1 cellular context compared by ENCODE assay signal in the genomic region with DNA sequence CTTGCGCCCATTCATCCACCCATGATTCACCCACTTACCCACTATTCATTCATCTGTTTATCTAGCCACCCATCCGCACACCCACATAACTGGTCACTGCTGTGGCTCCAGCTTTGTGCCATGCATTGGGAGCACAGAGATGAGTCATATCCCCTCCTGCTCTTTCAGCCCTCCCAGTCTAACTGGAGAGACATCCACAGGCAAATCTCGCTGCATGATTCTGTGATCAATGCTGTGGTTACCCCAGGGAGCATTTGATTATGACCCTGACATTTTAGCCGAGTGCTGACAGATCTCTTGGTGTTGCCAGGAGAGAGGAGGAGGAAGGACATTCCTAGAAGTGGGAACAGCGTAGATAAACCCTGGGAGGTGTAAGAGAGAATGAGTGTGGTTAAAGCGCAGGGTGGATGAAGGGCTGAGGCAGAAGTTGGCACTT.
TF ChIP-seq lines count a peak whose summit lies in the region.

No MANE protein-coding gene starts in this region.

TF ChIP-seq in SK-N-SH, 30 proteins besides CTCF, POLR2A, EP300 and RAD21 (continued from another document):
- TF ChIP-seq, protein P1, sequence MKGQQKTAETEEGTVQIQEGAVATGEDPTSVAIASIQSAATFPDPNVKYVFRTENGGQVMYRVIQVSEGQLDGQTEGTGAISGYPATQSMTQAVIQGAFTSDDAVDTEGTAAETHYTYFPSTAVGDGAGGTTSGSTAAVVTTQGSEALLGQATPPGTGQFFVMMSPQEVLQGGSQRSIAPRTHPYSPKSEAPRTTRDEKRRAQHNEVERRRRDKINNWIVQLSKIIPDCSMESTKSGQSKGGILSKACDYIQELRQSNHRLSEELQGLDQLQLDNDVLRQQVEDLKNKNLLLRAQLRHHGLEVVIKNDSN (IDR thresholded peaks at IDR 0.05; ENCODE audit: borderline replicate concordance, low read depth): no peak
- TF ChIP-seq GABPA (IDR thresholded peaks at IDR 0.05; ENCODE audit: low read depth) (no peak), EZH2phosphoT487 (IDR thresholded peaks at IDR 0.05; ENCODE audit: borderline replicate concordance, low read depth) (no peak), RXRA (IDR thresholded peaks at IDR 0.05; ENCODE audit: borderline replicate concordance, low read depth) (0 out of 2 replicates have a peak, but pooled peaks have one; percentile 11), POLR2AphosphoS5 (IDR thresholded peaks at IDR 0.05; ENCODE audit: low read depth, low read length) (no peak), NFIC (IDR thresholded peaks at IDR 0.05; ENCODE audit: borderline replicate concordance) (peak; percentile 20; the same call in 1 of the 2 replicates), SIN3A (IDR thresholded peaks at IDR 0.05; ENCODE audit: borderline replicate concordance, low read depth, low read length) (no peak), TEAD4 (IDR thresholded peaks at IDR 0.05; ENCODE audit: borderline replicate concordance, insufficient read depth) (no peak), TCF12 (IDR thresholded peaks at IDR 0.05) (peak; percentile 55; the same call in 1 of the 2 replicates), FOXJ3 (CRISPR knock-in tag; IDR thresholded peaks at IDR 0.05) (no peak), JUND (IDR thresholded peaks at IDR 0.05) (peak; percentile 71)
- TF ChIP-seq, protein P2, sequence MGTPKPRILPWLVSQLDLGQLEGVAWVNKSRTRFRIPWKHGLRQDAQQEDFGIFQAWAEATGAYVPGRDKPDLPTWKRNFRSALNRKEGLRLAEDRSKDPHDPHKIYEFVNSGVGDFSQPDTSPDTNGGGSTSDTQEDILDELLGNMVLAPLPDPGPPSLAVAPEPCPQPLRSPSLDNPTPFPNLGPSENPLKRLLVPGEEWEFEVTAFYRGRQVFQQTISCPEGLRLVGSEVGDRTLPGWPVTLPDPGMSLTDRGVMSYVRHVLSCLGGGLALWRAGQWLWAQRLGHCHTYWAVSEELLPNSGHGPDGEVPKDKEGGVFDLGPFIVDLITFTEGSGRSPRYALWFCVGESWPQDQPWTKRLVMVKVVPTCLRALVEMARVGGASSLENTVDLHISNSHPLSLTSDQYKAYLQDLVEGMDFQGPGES (IDR thresholded peaks at IDR 0.05; ENCODE audit: low read depth, low read length): no peak
- TF ChIP-seq, protein P3, sequence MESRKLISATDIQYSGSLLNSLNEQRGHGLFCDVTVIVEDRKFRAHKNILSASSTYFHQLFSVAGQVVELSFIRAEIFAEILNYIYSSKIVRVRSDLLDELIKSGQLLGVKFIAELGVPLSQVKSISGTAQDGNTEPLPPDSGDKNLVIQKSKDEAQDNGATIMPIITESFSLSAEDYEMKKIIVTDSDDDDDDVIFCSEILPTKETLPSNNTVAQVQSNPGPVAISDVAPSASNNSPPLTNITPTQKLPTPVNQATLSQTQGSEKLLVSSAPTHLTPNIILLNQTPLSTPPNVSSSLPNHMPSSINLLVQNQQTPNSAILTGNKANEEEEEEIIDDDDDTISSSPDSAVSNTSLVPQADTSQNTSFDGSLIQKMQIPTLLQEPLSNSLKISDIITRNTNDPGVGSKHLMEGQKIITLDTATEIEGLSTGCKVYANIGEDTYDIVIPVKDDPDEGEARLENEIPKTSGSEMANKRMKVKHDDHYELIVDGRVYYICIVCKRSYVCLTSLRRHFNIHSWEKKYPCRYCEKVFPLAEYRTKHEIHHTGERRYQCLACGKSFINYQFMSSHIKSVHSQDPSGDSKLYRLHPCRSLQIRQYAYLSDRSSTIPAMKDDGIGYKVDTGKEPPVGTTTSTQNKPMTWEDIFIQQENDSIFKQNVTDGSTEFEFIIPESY (IDR thresholded peaks at IDR 0.05; ENCODE audit: borderline replicate concordance, low read depth): no peak
